ENCODE assay signal across 8 cellular contexts in genomic region chr4:113468165-113469022, GRCh38.
DNase-seq lines count a peak whose midpoint lies in the region; ATAC-seq and TF ChIP-seq lines count a peak whose summit lies in the region.

No MANE protein-coding gene starts in this region.

- no peaks in the 10 kb centered on the region for H3K27me3 ChIP-seq in H7 (ENCODE audit: control insufficient read depth, insufficient read depth, low read length)
- no peaks in the 10 kb centered on the region for H3K27me3 ChIP-seq in RWPE2 (ENCODE audit: insufficient read depth, poor library complexity, severe bottlenecking)
- no peaks in the 10 kb centered on the region for H3K27me3 ChIP-seq in lower lobe of right lung (ENCODE audit: low read depth)
- no peaks in the 10 kb centered on the region for H3K27me3 ChIP-seq in stomach smooth muscle (ENCODE audit: control insufficient read depth in 1 of 2, insufficient read depth in 2 of 2, low read length in 2 of 2)

- peak; percentile 7 for DNase-seq in H7
- peak; percentile 87 for DNase-seq in RWPE2 (ENCODE audit: low spot score)
- peak; percentile 98 to 100 for DNase-seq in dermis microvascular lymphatic vessel endothelial cell (ENCODE audit: low read depth in 2 of 2)
- DNase-seq in lower lobe of right lung, result peak; percentile 73
- DNase-seq in UCSD-AML1 (lab: John Stamatoyannopoulos, UW; ENCODE audit: unreplicated experiment), result no peak
- DNase-seq in GM20000 (ENCODE audit: low spot score), result no peak

- H3K27ac ChIP-seq in RWPE2 (ENCODE audit: poor library complexity, severe bottlenecking) (peak overlapping the region; percentile 84), lower lobe of right lung (peak overlapping the region; percentile 74), stomach smooth muscle (ENCODE audit: low read length) (peak overlapping the region; percentile 88)

- H3K9ac ChIP-seq in stomach smooth muscle (ENCODE audit: low read length in 2 of 2), result peak overlapping the region in 1 of 2 donors; percentile 41

- no peaks in the 10 kb centered on the region for H3K36me3 ChIP-seq in H7 (replicated peaks; ENCODE audit: control insufficient read depth, insufficient read depth, low read length)
- 0 out of 2 replicates have a peak, but pooled peaks cover 3% of the 10 kb centered on the region for H3K36me3 ChIP-seq in RWPE2 (ENCODE audit: low read depth)
- peaks cover 12% of the 10 kb centered on the region for H3K36me3 ChIP-seq in lower lobe of right lung
- H3K36me3 ChIP-seq in stomach smooth muscle (ENCODE audit: control insufficient read depth in 2 of 2, insufficient read depth in 2 of 2, low read length in 2 of 2), result peaks cover 0 to 6% of the 10 kb centered on the region in 2 donors

- H3K4me1 ChIP-seq in RWPE2 (ENCODE audit: insufficient read depth, poor library complexity, severe bottlenecking) (peaks cover 24% of the 10 kb centered on the region), lower lobe of right lung (peaks cover 21% of the 10 kb centered on the region), stomach smooth muscle (ENCODE audit: control insufficient read depth, insufficient read depth, low read length) (peaks cover 4% of the 10 kb centered on the region)

- intact Hi-C loops in lower lobe of right lung (cut with DNase I), result no loop called here

- no peaks in the 10 kb centered on the region for H3K9me3 ChIP-seq in RWPE2 (ENCODE audit: severe bottlenecking)
- no peaks in the 10 kb centered on the region for H3K9me3 ChIP-seq in lower lobe of right lung
- no peaks in the 10 kb centered on the region for H3K9me3 ChIP-seq in stomach smooth muscle (ENCODE audit: control insufficient read depth in 2 of 2, low read length in 2 of 2)

- H3K4me3 ChIP-seq in H7 (ENCODE audit: insufficient read depth, low read depth, low read length) (no peak overlapping the region), RWPE2 (ENCODE audit: severe bottlenecking) (no peak overlapping the region), lower lobe of right lung (no peak overlapping the region), stomach smooth muscle (ENCODE audit: low read length in 2 of 2) (peak overlapping the region; percentile 1 to 9)

- ATAC-seq in RWPE2 (ENCODE audit: low read depth) (peak; percentile 97), lower lobe of right lung (peak; percentile 95 to 96), GM19395 (IDR thresholded peaks at IDR 0.05; ENCODE audit: unreplicated experiment) (no peak)

- TF ChIP-seq CTCF in RWPE2 (IDR thresholded peaks at IDR 0.05; ENCODE audit: poor library complexity, severe bottlenecking) (no peak), lower lobe of right lung (IDR thresholded peaks at IDR 0.05) (no peak), GM20000 (IDR thresholded peaks at IDR 0.05; ENCODE audit: extremely low read depth, missing control alignments) (no peak)

Comparison
In these comparisons a context has a peak if more than half of its experiments do, and no peak if none do; other contexts are left out.
1. DNase-seq: peak in H7 (single experiment), RWPE2 (single experiment), dermis microvascular lymphatic vessel endothelial cell (2 of 2) and lower lobe of right lung (single experiment); none in UCSD-AML1 (single experiment) and GM20000 (single experiment).
2. H3K4me3 ChIP-seq: peak in stomach smooth muscle (2 of 2); none in H7 (single experiment), RWPE2 (single experiment) and lower lobe of right lung (single experiment).
3. Peak in every context shown above with its lines, with median percentiles within 50 percentile points of each other: H3K27ac ChIP-seq.